In genomic region chr11:76210920-76211851, GRCh38 we compare ENCODE assay signal across 1 cellular context.
TF ChIP-seq lines count a peak whose summit lies in the region.

No MANE protein-coding gene starts in this region.

TF ChIP-seq in A549, 52 proteins besides CTCF, POLR2A, EP300 and RAD21 (continued from another document):
- TF ChIP-seq, protein P1, sequence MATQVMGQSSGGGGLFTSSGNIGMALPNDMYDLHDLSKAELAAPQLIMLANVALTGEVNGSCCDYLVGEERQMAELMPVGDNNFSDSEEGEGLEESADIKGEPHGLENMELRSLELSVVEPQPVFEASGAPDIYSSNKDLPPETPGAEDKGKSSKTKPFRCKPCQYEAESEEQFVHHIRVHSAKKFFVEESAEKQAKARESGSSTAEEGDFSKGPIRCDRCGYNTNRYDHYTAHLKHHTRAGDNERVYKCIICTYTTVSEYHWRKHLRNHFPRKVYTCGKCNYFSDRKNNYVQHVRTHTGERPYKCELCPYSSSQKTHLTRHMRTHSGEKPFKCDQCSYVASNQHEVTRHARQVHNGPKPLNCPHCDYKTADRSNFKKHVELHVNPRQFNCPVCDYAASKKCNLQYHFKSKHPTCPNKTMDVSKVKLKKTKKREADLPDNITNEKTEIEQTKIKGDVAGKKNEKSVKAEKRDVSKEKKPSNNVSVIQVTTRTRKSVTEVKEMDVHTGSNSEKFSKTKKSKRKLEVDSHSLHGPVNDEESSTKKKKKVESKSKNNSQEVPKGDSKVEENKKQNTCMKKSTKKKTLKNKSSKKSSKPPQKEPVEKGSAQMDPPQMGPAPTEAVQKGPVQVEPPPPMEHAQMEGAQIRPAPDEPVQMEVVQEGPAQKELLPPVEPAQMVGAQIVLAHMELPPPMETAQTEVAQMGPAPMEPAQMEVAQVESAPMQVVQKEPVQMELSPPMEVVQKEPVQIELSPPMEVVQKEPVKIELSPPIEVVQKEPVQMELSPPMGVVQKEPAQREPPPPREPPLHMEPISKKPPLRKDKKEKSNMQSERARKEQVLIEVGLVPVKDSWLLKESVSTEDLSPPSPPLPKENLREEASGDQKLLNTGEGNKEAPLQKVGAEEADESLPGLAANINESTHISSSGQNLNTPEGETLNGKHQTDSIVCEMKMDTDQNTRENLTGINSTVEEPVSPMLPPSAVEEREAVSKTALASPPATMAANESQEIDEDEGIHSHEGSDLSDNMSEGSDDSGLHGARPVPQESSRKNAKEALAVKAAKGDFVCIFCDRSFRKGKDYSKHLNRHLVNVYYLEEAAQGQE (IDR thresholded peaks at IDR 0.05): no peak
- no peak for TF ChIP-seq BHLHE40 (IDR thresholded peaks at IDR 0.05; ENCODE audit: low read depth, low read length)
- TF ChIP-seq SREBF2 (IDR thresholded peaks at IDR 0.05): no peak
- no peak for TF ChIP-seq CBX2 (IDR thresholded peaks at IDR 0.05; ENCODE audit: borderline replicate concordance, low read depth)
- TF ChIP-seq HDAC2 (IDR thresholded peaks at IDR 0.05): no peak
TF ChIP-seq in A549: peak in this region for 0.
